ENCODE assay signal across 8 cellular contexts in the genomic region with DNA sequence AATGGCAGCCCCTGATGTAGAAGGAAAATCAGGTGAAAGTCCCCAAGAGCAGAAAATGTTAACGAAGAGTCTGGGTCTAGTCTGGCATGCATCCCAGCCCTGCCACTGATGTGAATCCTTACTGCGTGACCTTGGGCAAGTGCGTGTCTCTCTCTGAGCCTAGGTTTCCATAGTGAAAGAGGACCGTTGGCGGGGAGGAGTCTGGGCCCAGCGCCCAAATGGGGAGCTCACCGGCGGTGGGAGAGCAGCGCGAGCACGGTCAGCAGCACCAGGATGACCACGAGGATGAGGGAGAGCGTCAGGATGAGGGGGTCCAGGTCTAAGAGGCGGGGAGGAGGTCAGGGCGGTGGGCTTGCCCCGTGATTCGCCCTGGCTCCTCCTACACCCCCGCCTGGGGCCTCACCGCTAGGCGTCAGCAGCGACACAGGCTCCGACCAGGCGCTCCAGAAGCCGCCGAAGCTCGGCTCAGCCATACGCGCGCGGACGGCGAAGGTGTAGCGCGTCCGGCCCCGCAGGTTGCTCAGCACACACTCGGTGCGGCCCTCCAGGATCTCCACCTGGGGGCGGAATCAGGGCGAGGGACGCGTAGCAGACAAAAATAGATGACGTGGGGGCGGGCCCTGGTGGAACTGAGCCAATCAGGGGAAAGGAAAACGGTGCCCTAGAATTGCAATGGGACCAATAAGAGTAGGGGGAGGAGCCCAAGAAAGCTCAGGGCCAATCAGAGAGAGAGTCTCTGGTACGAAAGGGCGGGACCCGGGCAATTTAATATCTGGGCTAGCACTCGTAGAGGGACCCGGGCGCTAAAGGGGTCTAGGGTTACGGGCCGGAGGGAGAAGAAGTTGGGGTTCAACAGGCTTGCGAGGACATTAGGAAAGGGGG. TPM values are rescaled to one million over a fixed set of nuclear protein-coding genes. Genes with fewer than 3 reads are reported as not detected.
DNase-seq lines count a peak whose midpoint lies in the region; ATAC-seq and TF ChIP-seq lines count a peak whose summit lies in the region.

No MANE protein-coding gene starts in this region.

- peak; percentile 78 for ATAC-seq in GM18909 (IDR thresholded peaks at IDR 0.05; ENCODE audit: poor library complexity, unreplicated experiment)
- peak; percentile 76 for ATAC-seq in HG03159 (IDR thresholded peaks at IDR 0.05; ENCODE audit: unreplicated experiment)
- ATAC-seq in left lung = peak; percentile 81

- intact Hi-C loops in left lung (cut with DNase I) = no loop called here

- H3K4me1 ChIP-seq in left lung = peaks cover 19 to 81% of the 10 kb centered on the region in 2 donors

- H3K4me3 ChIP-seq in AG09309 (ENCODE audit: control insufficient read depth, low read depth, low read length) (peak overlapping the region; percentile 70), coronary artery (peak overlapping the region; percentile 90), left lung (peak overlapping the region; percentile 51 to 72)

- H3K27ac ChIP-seq in coronary artery (peak overlapping the region; percentile 70 to 95), left lung (peak overlapping the region; percentile 78 to 93)

- TF ChIP-seq CTCF in AG09309 (IDR thresholded peaks at IDR 0.05; ENCODE audit: control insufficient read depth, insufficient read depth, low read depth, low read length, missing control alignments) (peak; percentile 78), coronary artery (IDR thresholded peaks at IDR 0.05) (peak; percentile 71), left lung (IDR thresholded peaks at IDR 0.05) (peak; percentile 57 to 70)

- H3K36me3 ChIP-seq in left lung = no peaks in the 10 kb centered on the region

- no peaks in the 10 kb centered on the region for H3K9me3 ChIP-seq in left lung

- peaks cover 0 to 27% of the 10 kb centered on the region in 2 donors for H3K27me3 ChIP-seq in left lung

- peak; percentile 72 for DNase-seq in AG09309 (ENCODE audit: low read depth)
- peak; percentile 91 for DNase-seq in NCI-H460 (ENCODE audit: extremely low read depth, low read depth)
- peak; percentile 98 for DNase-seq in activated CD4-positive, alpha-beta T cell treated with anti-CD3 and anti-CD28 coated beads for 48 hours
- peak; percentile 97 for DNase-seq in coronary artery (ENCODE audit: low spot score)
- peak; percentile 93 to 94 for DNase-seq in left lung
- peak; percentile 92 for DNase-seq in stimulated activated CD4-positive, alpha-beta T cell treated with anti-CD3 and anti-CD28 coated beads, Interleukin-2, amount 100 ng/mL, for 4 hours (ENCODE audit: low read depth)

RNA-seq across cellular contexts. Expression of a gene that starts 3.2 kb away (rescaled TPM):
- 6.3 and 7.9 TPM in 2 replicates for total RNA-seq in NCI-H460 (2014; rRNA removed; shearing (Covaris generic))
- polyA plus RNA-seq in NCI-H460 (2014; cell fraction: nucleus; rRNA removed) = 8.1 and 13.3 TPM in 2 replicates
- 10 to 100 TPM in 1 of 2 donors, 1 to 10 TPM in 1; 9.6 to 18.0 TPM for total RNA-seq in left lung

RNA-seq across cellular contexts. Expression of a gene that starts 6.4 kb away (rescaled TPM):
- total RNA-seq in NCI-H460 (2014; rRNA removed; shearing (Covaris generic)) = 0.66 and 1.4 TPM in 2 replicates
- polyA plus RNA-seq in NCI-H460 (2014; cell fraction: nucleus; rRNA removed) = 1.2 and 2.5 TPM in 2 replicates
- total RNA-seq in left lung = 1 to 10 TPM; 3.1 to 3.2 TPM

RNA-seq across cellular contexts. Expression of a gene that starts 25.7 kb away (rescaled TPM):
- total RNA-seq in NCI-H460 (2014; rRNA removed; shearing (Covaris generic)) = 8.0 and 8.4 TPM in 2 replicates
- polyA plus RNA-seq in NCI-H460 (2014; cell fraction: nucleus; rRNA removed) = 11.1 and 24.4 TPM in 2 replicates
- 10 to 100 TPM; 31.0 to 36.3 TPM for total RNA-seq in left lung

RNA-seq across cellular contexts. Expression of a gene that starts 34.6 kb away (rescaled TPM):
- 7.1 and 7.2 TPM in 2 replicates for total RNA-seq in NCI-H460 (2014; rRNA removed; shearing (Covaris generic))
- 9.8 and 28.1 TPM in 2 replicates for polyA plus RNA-seq in NCI-H460 (2014; cell fraction: nucleus; rRNA removed)
- 10 to 100 TPM; 29.9 to 32.8 TPM for total RNA-seq in left lung

RNA-seq across cellular contexts. Expression of a gene that starts 34.8 kb away (rescaled TPM):
- total RNA-seq in NCI-H460 (2014; rRNA removed; shearing (Covaris generic)) = 114 and 151 TPM in 2 replicates
- 220 and 273 TPM in 2 replicates for polyA plus RNA-seq in NCI-H460 (2014; cell fraction: nucleus; rRNA removed)
- 10 to 100 TPM; 71.4 to 88.0 TPM for total RNA-seq in left lung

Comparison
In these comparisons a context has a peak if more than half of its experiments do, and no peak if none do; other contexts are left out.
1. Peak in every context shown above with its lines: DNase-seq, ATAC-seq, H3K4me3 ChIP-seq and H3K27ac ChIP-seq.